ENCODE assay signal across 2 cellular contexts in genomic region chr16:24836836-24837235, GRCh38.
TF ChIP-seq lines count a peak whose summit lies in the region.

No MANE protein-coding gene starts in this region.

TF ChIP-seq in HepG2, 621 proteins besides CTCF, POLR2A, EP300 and RAD21:
- TF ChIP-seq ZBTB40 (IDR thresholded peaks at IDR 0.05) (peak; percentile 89), ZBTB40 (CRISPR knock-in tag; IDR thresholded peaks at IDR 0.05) (peak; percentile 99), ZNF891 (CRISPR knock-in tag; IDR thresholded peaks at IDR 0.05) (no peak), BRD4 (CRISPR knock-in tag; IDR thresholded peaks at IDR 0.05) (no peak)

TF ChIP-seq in K562, 482 proteins besides CTCF, POLR2A, EP300 and RAD21:
- TF ChIP-seq ZBTB40 (IDR thresholded peaks at IDR 0.05) (peak; percentile 95), ZBTB40 (CRISPR knock-in tag; IDR thresholded peaks at IDR 0.05) (peak; percentile 92), MCM2 (IDR thresholded peaks at IDR 0.05; ENCODE audit: low read depth) (no peak)
